ENCODE assay signal across 9 cellular contexts in genomic region chr16:84115919-84116719, GRCh38. TPM values are rescaled to one million over a fixed set of nuclear protein-coding genes. Genes with fewer than 3 reads are reported as not detected.
DNase-seq lines count a peak whose midpoint lies in the region; ATAC-seq and TF ChIP-seq lines count a peak whose summit lies in the region.
"Had no signal": no experiment of that assay in that cellular context is flagged by ENCODE, and none has a peak within 500 bp of the region (broad histone marks: within the 10 kb centered on the region; RNA-seq: fewer than 3 reads in every experiment).

No MANE protein-coding gene starts in this region.

- DNase-seq in GM10248 (ENCODE audit: extremely low spot score), result no peak
- no peak for DNase-seq in SK-N-SH
- DNase-seq in choroid plexus epithelial cell (ENCODE audit: low read depth), result peak; percentile 60
- peak; percentile 64 to 73 (median 69) for DNase-seq in right lobe of liver

- H3K4me2 ChIP-seq in SK-N-SH, result peak overlapping the region; percentile 93

- TF ChIP-seq CTCF in GM10248 (IDR thresholded peaks at IDR 0.05; ENCODE audit: control extremely low read depth, extremely low read depth, low read depth, missing control alignments) (peak; percentile 22), SK-N-SH (IDR thresholded peaks at IDR 0.05) (no peak), choroid plexus epithelial cell (conservative IDR thresholded peaks at IDR 0.05; ENCODE audit: low read depth, low read length) (no peak), right lobe of liver (IDR thresholded peaks at IDR 0.05) (peak; percentile 21 to 45 (median 36))

- peak overlapping the region; percentile 78 for H2AFZ ChIP-seq in SK-N-SH (ENCODE audit: low read depth)

- WGBS in SK-N-SH (ENCODE audit: low lambda C conversion rate), result 2% methylated on average over 22 of the region's 57 CpGs
- WGBS in right lobe of liver (ENCODE audit: insufficient coverage, low coverage, low lambda C conversion rate, missing lambda C conversion rate), result under 1% methylated on average over 24 of the region's 57 CpGs

- POLR2A ChIA-PET in GM10248 (lab: Yijun Ruan, JAX) (interaction anchor here (0.8 to 1.5 kb wide), 3 partner anchors 23 to 71 kb away, joined by 3 to 5 read pairs (median 4); partner anchors contain the start of gene TAF1C), SK-N-SH (lab: Yijun Ruan, JAX) (interaction anchor here (0.7 to 1.3 kb wide), 5 partner anchors 12 to 159 kb away, joined by 3 to 9 read pairs (median 4); partner anchors contain the start of genes DNAAF1, HSDL1 and TAF1C)

- H3K4me1 Mint-ChIP-seq in stimulated activated memory B cell treated with anti-CD40 and anti-IgM and Interleukin-4, amounts not matched to agents 10 μg/mL and 1 μg/mL and 100 μg/mL, for 72 hours, result peaks cover 32% of the 10 kb centered on the region

- intact Hi-C loops in right lobe of liver (cut with DNase I), result no loop called here

- H3K36me3 ChIP-seq in SK-N-SH (replicated peaks in 1 of 2; ENCODE audit: control insufficient read depth in 1 of 2, insufficient read depth in 2 of 2, low read length in 1 of 2), result peaks cover 5% of the 10 kb centered on the region in 2 experiments
- H3K36me3 ChIP-seq in right lobe of liver, result no peaks in the 10 kb centered on the region

- peaks cover 2% of the 10 kb centered on the region for H3F3A ChIP-seq in SK-N-SH (replicated peaks; ENCODE audit: insufficient read depth)

- H3K27ac Mint-ChIP-seq in stimulated activated memory B cell treated with anti-CD40 and anti-IgM and Interleukin-4, amounts not matched to agents 10 μg/mL and 1 μg/mL and 100 μg/mL, for 72 hours, result peak overlapping the region; percentile 90

- H3K36me3 Mint-ChIP-seq in stimulated activated memory B cell treated with anti-CD40 and anti-IgM and Interleukin-4, amounts not matched to agents 10 μg/mL and 1 μg/mL and 100 μg/mL, for 72 hours, result peaks cover under 1% of the 10 kb centered on the region

- H3K4me1 ChIP-seq in SK-N-SH (ENCODE audit: control insufficient read depth in 1 of 2, insufficient read depth in 2 of 2, low read depth in 1 of 2, low read length in 1 of 2), result peaks cover 7 to 11% of the 10 kb centered on the region in 2 experiments; a peak in 3 of 4 replicates
- peaks cover 0 to 15% (median 0%) of the 10 kb centered on the region in 4 donors for H3K4me1 ChIP-seq in right lobe of liver

- no peak for TF ChIP-seq EP300 in SK-N-SH (IDR thresholded peaks at IDR 0.05; ENCODE audit: borderline replicate concordance in 1 of 2, low read depth in 1 of 2, low read length in 1 of 2)

- CTCF ChIA-PET in GM10248 (lab: Yijun Ruan, JAX), result interaction anchor here (0.9 to 4.7 kb wide), 16 partner anchors 10 to 390 kb away, joined by 3 to 35 read pairs (median 6); partner anchors contain the start of gene TAF1C
- CTCF ChIA-PET in SK-N-SH (lab: Yijun Ruan, JAX), result interaction anchor here (0.7 to 3.9 kb wide), 11 partner anchors 10 to 189 kb away, joined by 3 to 18 read pairs (median 5); partner anchors contain the start of gene TAF1C

- H3K9ac ChIP-seq in SK-N-SH, result peak overlapping the region; percentile 92

- H3K27me3 ChIP-seq in SK-N-SH (ENCODE audit: insufficient read depth) (no peaks in the 10 kb centered on the region), right lobe of liver (no peaks in the 10 kb centered on the region)

- H3K4me3 ChIP-seq in SK-N-SH (ENCODE audit: low read depth in 2 of 2, low read length in 1 of 2) (peak overlapping the region; percentile 88 to 93), choroid plexus epithelial cell (ENCODE audit: low read depth, low read length) (peak overlapping the region; percentile 97), right lobe of liver (peak overlapping the region; percentile 78 to 98 (median 96))

- H3K9me2 ChIP-seq in SK-N-SH, result no peaks in the 10 kb centered on the region

- H3K79me2 ChIP-seq in SK-N-SH (ENCODE audit: insufficient read depth), result peaks cover 65% of the 10 kb centered on the region

- no peak for TF ChIP-seq POLR2A in right lobe of liver (IDR thresholded peaks at IDR 0.05)

- H3K9me3 ChIP-seq in SK-N-SH (no peaks in the 10 kb centered on the region), right lobe of liver (no peaks in the 10 kb centered on the region)

- H3K4me3 Mint-ChIP-seq in stimulated activated memory B cell treated with anti-CD40 and anti-IgM and Interleukin-4, amounts not matched to agents 10 μg/mL and 1 μg/mL and 100 μg/mL, for 72 hours, result peak overlapping the region; percentile 91

- no peak for TF ChIP-seq RAD21 in SK-N-SH (IDR thresholded peaks at IDR 0.05; ENCODE audit: low read length)

- peaks cover 16% of the 10 kb centered on the region for H4K20me1 ChIP-seq in SK-N-SH (ENCODE audit: insufficient read depth)

- H3K27ac ChIP-seq in SK-N-SH (ENCODE audit: low read depth in 2 of 2, low read length in 1 of 2), result peak overlapping the region; percentile 59 to 73; a peak in 3 of 4 replicates
- H3K27ac ChIP-seq in right lobe of liver, result peak overlapping the region; percentile 82 to 90 (median 84)

- no peaks in the 10 kb centered on the region for H3K27me3 Mint-ChIP-seq in stimulated activated memory B cell treated with anti-CD40 and anti-IgM and Interleukin-4, amounts not matched to agents 10 μg/mL and 1 μg/mL and 100 μg/mL, for 72 hours

- ATAC-seq in GM19467 (IDR thresholded peaks at IDR 0.05; ENCODE audit: unreplicated experiment) (peak; percentile 22), HG03571 (IDR thresholded peaks at IDR 0.05; ENCODE audit: unreplicated experiment) (peak; percentile 37), right lobe of liver (peak; percentile 35 to 45 (median 40)), HG02970 (IDR thresholded peaks at IDR 0.05; ENCODE audit: low FRiP score, unreplicated experiment) (no peak)
- peak; percentile 68 for ATAC-seq in stimulated activated memory B cell treated with anti-CD40 and anti-IgM and Interleukin-4, amounts not matched to agents 10 μg/mL and 1 μg/mL and 100 μg/mL, for 72 hours

- no peaks in the 10 kb centered on the region for H3K9me3 Mint-ChIP-seq in stimulated activated memory B cell treated with anti-CD40 and anti-IgM and Interleukin-4, amounts not matched to agents 10 μg/mL and 1 μg/mL and 100 μg/mL, for 72 hours

TF ChIP-seq in SK-N-SH, 30 proteins besides CTCF, POLR2A, EP300 and RAD21:
- TF ChIP-seq GATA2 (CRISPR knock-in tag; IDR thresholded peaks at IDR 0.05) (no peak), JUND (IDR thresholded peaks at IDR 0.05) (no peak), RXRA (IDR thresholded peaks at IDR 0.05; ENCODE audit: borderline replicate concordance, low read depth) (no peak), GABPA (IDR thresholded peaks at IDR 0.05; ENCODE audit: low read depth) (no peak), RFX5 (IDR thresholded peaks at IDR 0.05; ENCODE audit: low read length) (no peak), TCF12 (IDR thresholded peaks at IDR 0.05) (no peak), MAX (IDR thresholded peaks at IDR 0.05; ENCODE audit: low read depth) (no peak), SIN3A (IDR thresholded peaks at IDR 0.05; ENCODE audit: borderline replicate concordance, low read depth, low read length) (no peak), POLR2AphosphoS5 (IDR thresholded peaks at IDR 0.05; ENCODE audit: low read depth, low read length) (no peak), FOXJ3 (CRISPR knock-in tag; IDR thresholded peaks at IDR 0.05) (no peak), TEAD4 (IDR thresholded peaks at IDR 0.05; ENCODE audit: borderline replicate concordance, insufficient read depth) (no peak), TAF1 (IDR thresholded peaks at IDR 0.05; ENCODE audit: borderline replicate concordance, low read depth, low read length) (no peak), MXI1 (IDR thresholded peaks at IDR 0.05; ENCODE audit: low read depth, low read length) (no peak), RCOR1 (IDR thresholded peaks at IDR 0.05; ENCODE audit: low read length) (no peak), NRF1 (IDR thresholded peaks at IDR 0.05; ENCODE audit: low read depth, low read length) (no peak), NFIC (IDR thresholded peaks at IDR 0.05; ENCODE audit: borderline replicate concordance) (no peak)
- TF ChIP-seq, protein P1, sequence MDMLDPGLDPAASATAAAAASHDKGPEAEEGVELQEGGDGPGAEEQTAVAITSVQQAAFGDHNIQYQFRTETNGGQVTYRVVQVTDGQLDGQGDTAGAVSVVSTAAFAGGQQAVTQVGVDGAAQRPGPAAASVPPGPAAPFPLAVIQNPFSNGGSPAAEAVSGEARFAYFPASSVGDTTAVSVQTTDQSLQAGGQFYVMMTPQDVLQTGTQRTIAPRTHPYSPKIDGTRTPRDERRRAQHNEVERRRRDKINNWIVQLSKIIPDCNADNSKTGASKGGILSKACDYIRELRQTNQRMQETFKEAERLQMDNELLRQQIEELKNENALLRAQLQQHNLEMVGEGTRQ (IDR thresholded peaks at IDR 0.05; ENCODE audit: borderline replicate concordance, low read depth, low read length), result no peak
TF ChIP-seq in SK-N-SH: peak in this region for 0.

RNA-seq across cellular contexts. Expression of gene MBTPS1, which starts 0.6 kb away (rescaled TPM):
- 81.6 and 84.9 TPM in 2 replicates for polyA plus RNA-seq in SK-N-SH (2012; rRNA removed)
- 81.9 and 82.5 TPM in 2 replicates for polyA plus RNA-seq in SK-N-SH (2012; cell fraction: cytosol; rRNA removed)
- 140 and 164 TPM in 2 replicates for polyA plus RNA-seq in SK-N-SH (2012; cell fraction: nucleus; rRNA removed)
- 10 to 100 TPM; 34.5 to 45.6 (median 40.1) TPM for total RNA-seq in right lobe of liver

RNA-seq across cellular contexts. Expression of gene HSDL1, which starts 28.9 kb away (rescaled TPM):
- polyA plus RNA-seq in SK-N-SH (2012; rRNA removed), result 14.5 and 19.3 TPM in 2 replicates
- 18.4 and 19.0 TPM in 2 replicates for polyA plus RNA-seq in SK-N-SH (2012; cell fraction: cytosol; rRNA removed)
- 9.7 and 18.6 TPM in 2 replicates for polyA plus RNA-seq in SK-N-SH (2012; cell fraction: nucleus; rRNA removed)
- 1 to 10 TPM; 4.3 to 8.1 (median 6.2) TPM for total RNA-seq in right lobe of liver

RNA-seq across cellular contexts. Expression of gene DNAAF1, which starts 29.0 kb away (rescaled TPM):
- 0.26 and 0.35 TPM in 2 replicates for polyA plus RNA-seq in SK-N-SH (2012; rRNA removed)
- 0.09 TPM in 2 replicates for polyA plus RNA-seq in SK-N-SH (2012; cell fraction: cytosol; rRNA removed)
- polyA plus RNA-seq in SK-N-SH (2012; cell fraction: nucleus; rRNA removed), result 2.1 and 2.2 TPM in 2 replicates
- 1 to 10 TPM in 3 of 6 experiments, under 1 TPM in 1, not detected in 2; 0.37 to 5.6 (median 2.1) TPM for total RNA-seq in right lobe of liver
- total RNA-seq: myocyte had no signal

Comparison
In these comparisons a context has a peak if more than half of its experiments do, and no peak if none do; other contexts are left out.
1. DNase-seq: peak in choroid plexus epithelial cell (single experiment) and right lobe of liver (3 of 3); none in GM10248 (single experiment) and SK-N-SH (single experiment).
2. CTCF ChIP-seq: peak in GM10248 (single experiment) and right lobe of liver (4 of 4); none in SK-N-SH (single experiment) and choroid plexus epithelial cell (single experiment).
3. Peak in every context shown above with its lines, with median percentiles within 50 percentile points of each other: H3K4me3 ChIP-seq.